Comparison of ENCODE assay signal across 13 cellular contexts in genomic region chr9:21549251-21549765, GRCh38.
DNase-seq lines count a peak whose midpoint lies in the region; ATAC-seq and TF ChIP-seq lines count a peak whose summit lies in the region.
"Had no signal": no experiment of that assay in that cellular context is flagged by ENCODE, and none has a peak within 500 bp of the region (broad histone marks: within the 10 kb centered on the region; RNA-seq: fewer than 3 reads in every experiment).

No MANE protein-coding gene starts in this region.

- no peak overlapping the region for H3K4me3 Mint-ChIP-seq in progenitor cell of endocrine pancreas (ENCODE audit: low read depth)

- no peaks in the 10 kb centered on the region for H3K27me3 ChIP-seq in RWPE2 (ENCODE audit: insufficient read depth, poor library complexity, severe bottlenecking)
- H3K27me3 ChIP-seq: gastrocnemius medialis had no signal

- peak overlapping the region; percentile 2 for H3K4me3 ChIP-seq in RWPE2 (ENCODE audit: severe bottlenecking)
- H3K4me3 ChIP-seq in fibroblast of mammary gland (ENCODE audit: control insufficient read depth, low read depth, low read length), result peak overlapping the region; percentile 15
- H3K4me3 ChIP-seq: gastrocnemius medialis had no signal

- H3K27ac Mint-ChIP-seq in progenitor cell of endocrine pancreas, result peak overlapping the region; percentile 30

- peaks cover 74% of the 10 kb centered on the region for H3K4me1 ChIP-seq in RWPE2 (ENCODE audit: insufficient read depth, poor library complexity, severe bottlenecking)
- H3K4me1 ChIP-seq: gastrocnemius medialis had no signal

- TF ChIP-seq CTCF in RWPE2 (IDR thresholded peaks at IDR 0.05; ENCODE audit: poor library complexity, severe bottlenecking) (no peak), fibroblast of mammary gland (conservative IDR thresholded peaks at IDR 0.05; ENCODE audit: control insufficient read depth, insufficient read depth, low read depth, low read length) (no peak), progenitor cell of endocrine pancreas (IDR thresholded peaks at IDR 0.05; ENCODE audit: unreplicated experiment) (no peak)

- H3K9me3 ChIP-seq in RWPE2 (ENCODE audit: severe bottlenecking), result no peaks in the 10 kb centered on the region
- H3K9me3 ChIP-seq: gastrocnemius medialis, neutrophil had no signal

- peaks cover 39% of the 10 kb centered on the region for H3K4me1 Mint-ChIP-seq in progenitor cell of endocrine pancreas (ENCODE audit: low read depth)

- peak overlapping the region; percentile 98 for H3K27ac ChIP-seq in RWPE2 (ENCODE audit: poor library complexity, severe bottlenecking)
- H3K27ac ChIP-seq: gastrocnemius medialis, KMS-11, neutrophil had no signal

- peaks cover under 1% of the 10 kb centered on the region for H3K9me3 Mint-ChIP-seq in progenitor cell of endocrine pancreas (ENCODE audit: low read depth)

- ATAC-seq in RWPE2 (ENCODE audit: low read depth) (peak; percentile 62), GM19328 (IDR thresholded peaks at IDR 0.05; ENCODE audit: unreplicated experiment) (no peak)
- ATAC-seq: gastrocnemius medialis had no signal

- peaks cover 99% of the 10 kb centered on the region for H3K36me3 ChIP-seq in RWPE2 (ENCODE audit: low read depth)
- H3K36me3 ChIP-seq: gastrocnemius medialis, neutrophil had no signal

- DNase-seq in ELR (ENCODE audit: low read depth) (peak; percentile 86), RWPE2 (ENCODE audit: low spot score) (no peak), fibroblast of mammary gland (ENCODE audit: low read depth) (peak; percentile 99), progenitor cell of endocrine pancreas (ENCODE audit: low spot score, unreplicated experiment) (no peak), NCI-H1105 treated with DMSO at 0.1 percent for 48 hours (lab: John Stamatoyannopoulos, UW) (no peak), inferior parietal cortex (ENCODE audit: extremely low spot score) (no peak), UCSD-AML1 (lab: John Stamatoyannopoulos, UW; ENCODE audit: unreplicated experiment) (no peak)
- DNase-seq: activated gamma-delta T cell, DND-41, gastrocnemius medialis had no signal

- H3K27me3 Mint-ChIP-seq in progenitor cell of endocrine pancreas, result no peaks in the 10 kb centered on the region

- H3K36me3 Mint-ChIP-seq in progenitor cell of endocrine pancreas (ENCODE audit: insufficient read depth), result peaks cover 9% of the 10 kb centered on the region

Comparison
In these comparisons a context has a peak if more than half of its experiments do, and no peak if none do; other contexts are left out.
1. DNase-seq: peak in ELR (single experiment) and fibroblast of mammary gland (single experiment); none in RWPE2 (single experiment), progenitor cell of endocrine pancreas (single experiment), NCI-H1105 treated with DMSO at 0.1 percent for 48 hours (single experiment), inferior parietal cortex (single experiment) and UCSD-AML1 (single experiment).